Comparison of ENCODE assay signal across 11 cellular contexts in genomic region chr14:103021817-103022668, GRCh38. TPM values are rescaled to one million over a fixed set of nuclear protein-coding genes. Genes with fewer than 3 reads are reported as not detected.
A peak's percentile ranks its signal among the peaks of the same experiment; 100 is the strongest.
DNase-seq lines count a peak whose midpoint lies in the region; FAIRE-seq and TF ChIP-seq lines count a peak whose summit lies in the region.
"Had no signal": no experiment of that assay in that cellular context is flagged by ENCODE, and none has a peak within 500 bp of the region (broad histone marks: within the 10 kb centered on the region; RNA-seq: fewer than 3 reads in every experiment).

No MANE protein-coding gene starts in this region.

- H3K36me3 ChIP-seq in esophagus muscularis mucosa (peaks cover 0 to 10% (median 3%) of the 10 kb centered on the region in 4 donors), osteoblast (ENCODE audit: insufficient read depth, low read length) (peaks cover 7% of the 10 kb centered on the region), tibial nerve (peaks cover 0 to 16% (median 0%) of the 10 kb centered on the region in 3 donors), BE2C (no peaks in the 10 kb centered on the region; the same call in 1 of the 2 replicates)

- H3K4me2 ChIP-seq in osteoblast (ENCODE audit: insufficient read depth, low read length), result peak overlapping the region; percentile 56

- TF ChIP-seq EP300 in esophagus muscularis mucosa (IDR thresholded peaks at IDR 0.05) (no peak), tibial nerve (IDR thresholded peaks at IDR 0.05) (no peak)

- DNase-seq in DMS53 treated with DMSO at 0.1 percent for 48 hours (lab: John Stamatoyannopoulos, UW; ENCODE audit: unreplicated experiment), result peak; percentile 2
- DNase-seq in NCI-H345 treated with DMSO at 0.1 percent for 48 hours (lab: John Stamatoyannopoulos, UW; ENCODE audit: unreplicated experiment), result peak; percentile 73
- no peak for DNase-seq in esophagus muscularis mucosa (ENCODE audit: extremely low spot score)
- peak; percentile 80 for DNase-seq in osteoblast (ENCODE audit: insufficient read length, low spot score, missing footprints)
- no peak for DNase-seq in tibial nerve (ENCODE audit: low spot score in 2 of 2)
- DNase-seq in GM12892 (ENCODE audit: insufficient read length), result no peak
- DNase-seq in BE2C, result no peak
- no peak for DNase-seq in activated CD4-positive, alpha-beta T cell treated with anti-CD3 and anti-CD28 coated beads for 4 hours
- DNase-seq: stimulated activated naive CD4-positive, alpha-beta T cell treated with Interleukin-2 at 50 U/mL for 16 hours had no signal

- intact Hi-C loops in esophagus muscularis mucosa (cut with DNase I), result no loop called here

- H3K27me3 ChIP-seq in esophagus muscularis mucosa (no peaks in the 10 kb centered on the region), osteoblast (ENCODE audit: insufficient read depth, low read length) (no peaks in the 10 kb centered on the region), tibial nerve (no peaks in the 10 kb centered on the region), BE2C (no peaks in the 10 kb centered on the region)

- TF ChIP-seq CTCF in esophagus muscularis mucosa (IDR thresholded peaks at IDR 0.05) (no peak), osteoblast (IDR thresholded peaks at IDR 0.05; ENCODE audit: extremely low read depth, low read depth, low read length) (no peak), tibial nerve (IDR thresholded peaks at IDR 0.05) (no peak), BE2C (IDR thresholded peaks at IDR 0.05; ENCODE audit: low read depth, low read length) (no peak)

- no peak for TF ChIP-seq POLR2A in esophagus muscularis mucosa (IDR thresholded peaks at IDR 0.05; ENCODE audit: low read depth)
- no peak for TF ChIP-seq POLR2A in tibial nerve (IDR thresholded peaks at IDR 0.05)
- no peak for TF ChIP-seq POLR2A in GM12892 (IDR thresholded peaks at IDR 0.05; ENCODE audit: low read depth, low read length)

- 67% methylated on average over 19 of the region's 19 CpGs for WGBS in esophagus muscularis mucosa
- 55 to 59% methylated on average over 19 of the region's 19 CpGs for WGBS in tibial nerve, 2 donors

- H3K79me2 ChIP-seq in osteoblast (ENCODE audit: insufficient read depth, low read length), result peaks cover 94% of the 10 kb centered on the region

- H3K9me3 ChIP-seq in esophagus muscularis mucosa, result no peaks in the 10 kb centered on the region
- H3K9me3 ChIP-seq in osteoblast (ENCODE audit: low read depth, low read length), result no peaks in the 10 kb centered on the region
- peaks cover 0 to 5% (median 0%) of the 10 kb centered on the region in 4 donors for H3K9me3 ChIP-seq in tibial nerve
- H3K9me3 ChIP-seq in BE2C, result no peaks in the 10 kb centered on the region; the same call in 1 of the 2 replicates

- peaks cover 62% of the 10 kb centered on the region for H4K20me1 ChIP-seq in osteoblast (ENCODE audit: insufficient read depth, low read length)

- H3K4me3 ChIP-seq in esophagus muscularis mucosa (no peak overlapping the region), osteoblast (ENCODE audit: insufficient read depth, low read length) (peak overlapping the region; percentile 8), tibial nerve (no peak overlapping the region), BE2C (ENCODE audit: low read depth, low read length) (no peak overlapping the region)

- H2AFZ ChIP-seq in osteoblast (ENCODE audit: low read length), result no peak overlapping the region

- peaks cover 36 to 79% (median 74%) of the 10 kb centered on the region in 4 donors for H3K4me1 ChIP-seq in esophagus muscularis mucosa
- H3K4me1 ChIP-seq in osteoblast (ENCODE audit: insufficient read depth, low read length), result peaks cover 29% of the 10 kb centered on the region
- H3K4me1 ChIP-seq in tibial nerve, result peaks cover 0 to 73% (median 21%) of the 10 kb centered on the region in 4 donors
- peaks cover 8% of the 10 kb centered on the region for H3K4me1 ChIP-seq in BE2C

- FAIRE-seq in GM12892 (lab: Jason Lieb, UNC), result no peak
- FAIRE-seq: frontal cortex, G401.6 had no signal

- H3K27ac ChIP-seq in esophagus muscularis mucosa (replicated peaks in 1 of 4), result peak overlapping the region; percentile 26 to 74 (median 38)
- peak overlapping the region; percentile 62 for H3K27ac ChIP-seq in osteoblast (ENCODE audit: low read depth, low read length)
- no peak overlapping the region for H3K27ac ChIP-seq in tibial nerve

RNA-seq across cellular contexts. Expression of gene CDC42BPB, which starts 35.3 kb away (rescaled TPM):
- total RNA-seq in esophagus muscularis mucosa (100 to 1,000 TPM in 2 of 4 donors, 10 to 100 TPM in 2; 93.9 to 132 (median 110) TPM), osteoblast (99.9 and 118 TPM in 2 replicates), tibial nerve (100 to 1,000 TPM; 115 to 172 (median 134) TPM)
- polyA plus RNA-seq in GM12892 (2012; ENCODE audit: missing spikeins), result 9.6 TPM
- polyA plus RNA-seq in BE2C (2012; ENCODE audit: insufficient read depth, insufficient read length, low read depth), result 142 TPM

Comparison
In these comparisons a context has a peak if more than half of its experiments do, and no peak if none do; other contexts are left out.
1. DNase-seq: peak in DMS53 treated with DMSO at 0.1 percent for 48 hours (single experiment), NCI-H345 treated with DMSO at 0.1 percent for 48 hours (single experiment) and osteoblast (single experiment); none in esophagus muscularis mucosa (single experiment), tibial nerve (0 of 2), GM12892 (single experiment), BE2C (single experiment) and activated CD4-positive, alpha-beta T cell treated with anti-CD3 and anti-CD28 coated beads for 4 hours (0 of 2).
2. H3K27ac ChIP-seq: peak in esophagus muscularis mucosa (4 of 4) and osteoblast (single experiment); none in tibial nerve (0 of 4).